Comparison of ENCODE assay signal across 8 cellular contexts in genomic region chr1:1115830-1116700, GRCh38. TPM values are rescaled to one million over a fixed set of nuclear protein-coding genes. Genes with fewer than 3 reads are reported as not detected.
DNase-seq lines count a peak whose midpoint lies in the region; ATAC-seq, FAIRE-seq and TF ChIP-seq lines count a peak whose summit lies in the region.

Gene C1orf159, minus strand, starts transcription at chr1:1116089. Its CDS starts 24,546 bp downstream, at chr1:1091543.

- no peaks in the 10 kb centered on the region for H3K9me1 ChIP-seq in keratinocyte (ENCODE audit: control insufficient read depth, extremely low read depth, insufficient read depth, low read length)

- no peaks in the 10 kb centered on the region for H4K20me1 ChIP-seq in keratinocyte (ENCODE audit: control insufficient read depth, extremely low read depth, insufficient read depth, low read length)

- peak; percentile 94 for ATAC-seq in GM19035 (IDR thresholded peaks at IDR 0.05; ENCODE audit: unreplicated experiment)
- peak; percentile 93 for ATAC-seq in HG03354 (IDR thresholded peaks at IDR 0.05; ENCODE audit: poor library complexity, severe bottlenecking, unreplicated experiment)

- peaks cover 2% of the 10 kb centered on the region for H3K4me1 ChIP-seq in keratinocyte (ENCODE audit: control insufficient read depth, extremely low read depth, insufficient read depth, low read length)

- peak; percentile 32 for FAIRE-seq in keratinocyte (lab: Jason Lieb, UNC)

- DNase-seq in AG09319 (ENCODE audit: extremely low read depth, low read depth) = peak; percentile 93
- DNase-seq in NCI-H510A (lab: John Stamatoyannopoulos, UW) = peak; percentile 100
- DNase-seq in activated CD4-positive, CD25-positive, alpha-beta regulatory T cell treated with anti-CD3 and anti-CD28 coated beads, Interleukin-2, amount 50 U/mL, for 72 hours = peak; percentile 98
- peak; percentile 100 for DNase-seq in cerebellum (ENCODE audit: low spot score)
- DNase-seq in keratinocyte (ENCODE audit: low read depth, low spot score) = peak; percentile 85
- peak; percentile 96 to 98 (median 98) for DNase-seq in stimulated activated CD4-positive, alpha-beta T cell treated with anti-CD3 and anti-CD28 coated beads, Interleukin-12 subunit alpha, Interleukin-12 subunit beta, amount 100 ng/mL, for 48 hours (ENCODE audit: low read depth in 2 of 3, low spot score in 1 of 3)

- TF ChIP-seq CTCF in AG09319 (IDR thresholded peaks at IDR 0.05; ENCODE audit: low read depth, low read length) (no peak), keratinocyte (optimal IDR thresholded peaks at IDR 0.05 in 1 of 3, IDR thresholded peaks at IDR 0.05 in 1 of 3, conservative IDR thresholded peaks at IDR 0.05 in 1 of 3; ENCODE audit: extremely low read depth in 1 of 3, insufficient read depth in 2 of 3, low read length in 3 of 3) (no peak)

- peak within 1 kb of the TSS; percentile 70 for H3K9ac ChIP-seq in keratinocyte (ENCODE audit: control insufficient read depth, extremely low read depth, insufficient read depth, low read length)

- H3K27ac ChIP-seq in keratinocyte (ENCODE audit: control insufficient read depth, insufficient read depth, low read length) = peak within 1 kb of the TSS; percentile 36

- dilution Hi-C loops in keratinocyte (cut with MboI; ENCODE audit: extremely low pct_ligation_motif_present, low sequenced_read_pairs) = no loop called here

- H3K36me3 ChIP-seq in keratinocyte (ENCODE audit: control insufficient read depth in 2 of 2, extremely low read depth in 1 of 2, insufficient read depth in 2 of 2, low read length in 2 of 2) = peaks cover 5 to 10% of the 10 kb centered on the region in 2 experiments

- peak within 1 kb of the TSS; percentile 67 to 80 (median 77) for H3K4me3 ChIP-seq in keratinocyte (ENCODE audit: control insufficient read depth in 2 of 3, extremely low read depth in 1 of 3, insufficient read depth in 2 of 3, low read depth in 1 of 3, low read length in 3 of 3)

- peaks cover 17% of the 10 kb centered on the region for H3K27me3 ChIP-seq in keratinocyte (ENCODE audit: control insufficient read depth, extremely low read depth, insufficient read depth, low read length)

- peaks cover 32% of the 10 kb centered on the region for H3K79me2 ChIP-seq in keratinocyte (ENCODE audit: control insufficient read depth, insufficient read depth, low read length)

- H3K4me2 ChIP-seq in keratinocyte (ENCODE audit: control insufficient read depth, extremely low read depth, insufficient read depth, low read depth, low read length) = peak within 1 kb of the TSS; percentile 80

- no peaks in the 10 kb centered on the region for H3K9me3 ChIP-seq in keratinocyte (ENCODE audit: control insufficient read depth, low read depth, low read length)

- peak within 1 kb of the TSS; percentile 43 for H2AFZ ChIP-seq in keratinocyte (ENCODE audit: control insufficient read depth, low read length)

RNA-seq across cellular contexts. Expression of gene C1orf159, which starts in this region (rescaled TPM):
- total RNA-seq in cerebellum = 11.3 TPM
- polyA plus RNA-seq in keratinocyte = 6.1 to 8.8 TPM (median 8.0 TPM) in 3 replicates
- polyA plus RNA-seq in keratinocyte (2011; ENCODE audit: low read depth) = 3.2 TPM
- polyA plus RNA-seq in keratinocyte (2011; cell fraction: cytosol; rRNA removed) = 3.5 and 10.1 TPM in 2 replicates
- polyA plus RNA-seq in keratinocyte (2011; cell fraction: nucleus; rRNA removed) = 19.2 and 30.8 TPM in 2 replicates
- 9.8 and 11.1 TPM in 2 replicates for polyA plus RNA-seq in keratinocyte (2012; ENCODE audit: low replicate concordance)
- polyA minus RNA-seq in keratinocyte = 2.4 to 4.1 TPM (median 3.7 TPM) in 3 replicates
- 8.4 TPM for polyA minus RNA-seq in keratinocyte (2011; cell fraction: cytosol; rRNA and poly(A)+ RNA removed)
- polyA minus RNA-seq in keratinocyte (2011; cell fraction: nucleus; rRNA and poly(A)+ RNA removed) = 9.0 and 9.5 TPM in 2 replicates

Comparison
In these comparisons a context has a peak if more than half of its experiments do, and no peak if none do; other contexts are left out.
1. Peak in every context shown above with its lines: DNase-seq, ATAC-seq, H3K4me3 ChIP-seq and H3K27ac ChIP-seq.